Comparison of ENCODE assay signal across 16 cellular contexts in the genomic region with DNA sequence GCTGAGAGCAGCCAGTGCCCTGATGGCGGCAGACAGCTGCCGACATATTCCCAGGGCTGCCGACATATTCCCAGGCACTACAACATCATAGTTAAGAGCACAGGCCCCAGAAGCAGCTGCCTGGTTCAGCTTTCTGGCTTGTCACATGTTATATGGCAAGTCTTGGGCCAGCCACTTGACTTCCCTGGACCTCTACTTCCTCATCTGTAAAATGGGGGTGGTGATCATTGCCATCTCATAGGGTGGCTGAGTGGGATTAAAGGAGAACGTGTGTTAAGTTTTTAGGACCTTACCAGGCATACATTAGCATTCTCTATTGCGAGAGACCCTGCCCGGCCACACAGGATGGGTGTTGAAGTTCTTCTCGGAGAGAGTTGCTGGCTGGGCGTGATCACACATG.
"Had no signal": no experiment of that assay in that cellular context is flagged by ENCODE, and none has a peak within 500 bp of the region (broad histone marks: within the 10 kb centered on the region; RNA-seq: fewer than 3 reads in every experiment).

No MANE protein-coding gene starts in this region.

- H3K9me3 ChIP-seq: thyroid gland had no signal

- H3K27me3 ChIP-seq: thyroid gland had no signal

- ATAC-seq: effector memory CD8-positive, alpha-beta T cell; stimulated activated naive B cell treated with anti-CD40 and anti-IgM and Interleukin-4, amounts not matched to agents 10 μg/mL and 1 μg/mL and 100 μg/mL, for 72 hours had no signal

- H3K4me3 ChIP-seq: thyroid gland had no signal

- H3K27me3 Mint-ChIP-seq: activated CD4-positive, alpha-beta T cell treated with anti-CD3 and anti-CD28 coated beads, Interleukin-2, amount 10 ng/mL, durations not matched to agents 7 days and 5 days; dendritic cell treated with granulocyte-macrophage colony-stimulating factor and Interleukin-4, amounts not matched to agents 40 ng/mL and 50 ng/mL, for 4 days; effector memory CD8-positive, alpha-beta T cell; naive B cell; stimulated activated naive B cell treated with anti-CD40 and anti-IgM and Interleukin-4, amounts not matched to agents 10 μg/mL and 1 μg/mL and 100 μg/mL, for 72 hours had no signal

- H3K9me3 Mint-ChIP-seq: activated CD4-positive, alpha-beta T cell treated with anti-CD3 and anti-CD28 coated beads, Interleukin-2, amount 10 ng/mL, durations not matched to agents 7 days and 5 days; dendritic cell treated with granulocyte-macrophage colony-stimulating factor and Interleukin-4, amounts not matched to agents 40 ng/mL and 50 ng/mL, for 4 days; effector memory CD8-positive, alpha-beta T cell; naive B cell; stimulated activated naive B cell treated with anti-CD40 and anti-IgM and Interleukin-4, amounts not matched to agents 10 μg/mL and 1 μg/mL and 100 μg/mL, for 72 hours had no signal

- H3K27ac ChIP-seq: epithelial cell of prostate, thyroid gland had no signal

- DNase-seq: activated CD4-positive, alpha-beta T cell treated with anti-CD3 and anti-CD28 coated beads, Interleukin-2, amount 10 ng/mL, durations not matched to agents 7 days and 5 days; activated naive CD4-positive, alpha-beta T cell treated with anti-CD3 and anti-CD28 coated beads, Interleukin-2, amount 50 U/mL, for 16 hours; cerebellar nuclear complex; effector memory CD8-positive, alpha-beta T cell; foreskin melanocyte; head of caudate nucleus; kidney glomerular epithelial cell; midbrain; naive B cell; posterior cingulate gyrus; retina; stimulated activated CD4-positive, alpha-beta T cell treated with anti-CD3 and anti-CD28 coated beads, Interleukin-2, amount 100 ng/mL, for 48 hours; stimulated activated naive B cell treated with anti-CD40 and anti-IgM and Interleukin-4, amounts not matched to agents 10 μg/mL and 1 μg/mL and 100 μg/mL, for 72 hours; thyroid gland had no signal

- H3K4me3 Mint-ChIP-seq: activated CD4-positive, alpha-beta T cell treated with anti-CD3 and anti-CD28 coated beads, Interleukin-2, amount 10 ng/mL, durations not matched to agents 7 days and 5 days; dendritic cell treated with granulocyte-macrophage colony-stimulating factor and Interleukin-4, amounts not matched to agents 40 ng/mL and 50 ng/mL, for 4 days; effector memory CD8-positive, alpha-beta T cell; naive B cell; stimulated activated naive B cell treated with anti-CD40 and anti-IgM and Interleukin-4, amounts not matched to agents 10 μg/mL and 1 μg/mL and 100 μg/mL, for 72 hours had no signal

- H3K27ac Mint-ChIP-seq: activated CD4-positive, alpha-beta T cell treated with anti-CD3 and anti-CD28 coated beads, Interleukin-2, amount 10 ng/mL, durations not matched to agents 7 days and 5 days; effector memory CD8-positive, alpha-beta T cell; naive B cell; stimulated activated naive B cell treated with anti-CD40 and anti-IgM and Interleukin-4, amounts not matched to agents 10 μg/mL and 1 μg/mL and 100 μg/mL, for 72 hours had no signal
